8 cellular contexts compared by ENCODE assay signal in the genomic region with DNA sequence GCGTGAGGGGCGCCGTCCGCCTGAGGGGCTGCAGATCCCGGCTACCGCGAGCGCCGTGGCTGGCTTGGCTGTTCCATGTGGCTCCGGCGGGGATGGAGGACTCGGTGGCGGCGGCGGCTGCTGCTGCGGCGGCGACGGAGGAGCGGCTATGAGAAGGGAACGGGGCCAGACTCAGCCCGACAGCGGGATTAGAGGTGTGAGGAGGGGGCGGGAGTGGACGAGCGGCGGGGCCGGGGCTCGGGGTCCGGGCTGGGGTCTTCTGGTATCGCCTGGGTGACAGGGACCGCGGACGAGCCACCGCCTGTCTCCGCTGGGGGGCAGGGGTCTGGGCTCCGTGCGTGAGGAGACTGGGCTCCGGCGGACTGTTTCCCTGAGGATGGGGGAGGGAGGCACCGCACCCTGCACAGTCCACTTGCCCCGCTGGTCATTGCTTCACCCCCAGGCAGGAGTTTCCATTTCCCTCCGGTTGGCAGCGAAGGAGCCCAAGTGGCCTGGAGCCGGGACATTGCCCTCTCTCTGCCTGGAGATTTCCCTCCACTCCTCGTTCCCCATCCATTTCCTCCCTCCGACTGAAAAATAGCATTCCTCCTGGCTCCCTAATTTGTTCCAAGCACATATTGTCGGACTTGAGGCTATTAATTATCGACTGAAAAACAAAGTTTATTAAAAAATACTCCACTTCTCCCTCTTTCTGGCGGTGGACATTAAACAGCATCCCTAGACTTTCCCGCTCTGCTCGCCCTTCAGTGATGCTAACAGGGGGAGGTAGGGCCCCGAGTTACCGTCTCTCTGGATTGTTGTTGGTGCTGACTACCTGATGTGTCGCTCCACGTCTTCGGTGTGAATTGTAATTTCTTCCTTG. TPM values are rescaled to one million over a fixed set of nuclear protein-coding genes. Genes with fewer than 3 reads are reported as not detected.
DNase-seq lines count a peak whose midpoint lies in the region; ATAC-seq and TF ChIP-seq lines count a peak whose summit lies in the region.

No MANE protein-coding gene starts in this region.

- no peaks in the 10 kb centered on the region for H3K36me3 ChIP-seq in parathyroid adenoma (ENCODE audit: control insufficient read depth, insufficient read depth, low read length)

- H3K27ac ChIP-seq in parathyroid adenoma = peak overlapping the region; percentile 78

- peak overlapping the region; percentile 90 for H2AFZ ChIP-seq in parathyroid adenoma

- H3K4me2 ChIP-seq in parathyroid adenoma (ENCODE audit: low read length) = peak overlapping the region; percentile 81

- peaks cover 3% of the 10 kb centered on the region for H3K4me1 ChIP-seq in parathyroid adenoma

- intact Hi-C loops in left cardiac atrium (cut with DNase I) = loop anchor here in 1 of 2 donors (5.0 to 10.0 kb wide), 2 partner anchors 201 to 244 kb away; partner anchors contain the start of gene TMEM17

- ATAC-seq in HG03521 (IDR thresholded peaks at IDR 0.05; ENCODE audit: unreplicated experiment) = peak; percentile 0
- peak; percentile 42 to 60 for ATAC-seq in left cardiac atrium

- H3K9me3 ChIP-seq in parathyroid adenoma (ENCODE audit: control insufficient read depth, low read length) = no peaks in the 10 kb centered on the region

- TF ChIP-seq CTCF in GM12875 (IDR thresholded peaks at IDR 0.05; ENCODE audit: borderline replicate concordance, insufficient read depth, low read depth, low read length) = peak; percentile 63; the same call in 1 of the 2 replicates
- no peak for TF ChIP-seq CTCF in parathyroid adenoma (IDR thresholded peaks at IDR 0.05)

- H3K4me3 ChIP-seq in GM12875 (ENCODE audit: low read depth, low read length) (peak overlapping the region; percentile 85), parathyroid adenoma (ENCODE audit: low read depth, low read length) (peak overlapping the region; percentile 93)

- H3K79me2 ChIP-seq in parathyroid adenoma = peaks cover 14% of the 10 kb centered on the region

- H3K9ac ChIP-seq in parathyroid adenoma = no peak overlapping the region

- H3K27me3 ChIP-seq in parathyroid adenoma (ENCODE audit: control insufficient read depth, insufficient read depth, low read length) = no peaks in the 10 kb centered on the region

- DNase-seq in AG08396 (ENCODE audit: low spot score) (peak; percentile 69), RKO (ENCODE audit: low spot score) (peak; percentile 71), amygdala (lab: John Stamatoyannopoulos, UW) (peak in 48 of 56 donors; percentile 28 to 87 (median 66)), left cardiac atrium (peak; percentile 70), mesenteric fat pad (ENCODE audit: low spot score) (no peak)

RNA-seq across cellular contexts. Expression of gene EHBP1, which starts 0.6 kb away (rescaled TPM):
- total RNA-seq in left cardiac atrium (10 to 100 TPM; 34.0 to 41.9 TPM), mesenteric fat pad (70.8 TPM)
